In genomic region chr12:46145881-46146280, GRCh38 we compare ENCODE assay signal across 27 cellular contexts.
"Had no signal": no experiment of that assay in that cellular context is flagged by ENCODE, and none has a peak within 500 bp of the region (broad histone marks: within the 10 kb centered on the region; RNA-seq: fewer than 3 reads in every experiment).

No MANE protein-coding gene starts in this region.

- DNase-seq: naive B cell; naive thymus-derived CD8-positive, alpha-beta T cell; nephron progenitor cell; nucleus accumbens; ovary; posterior cingulate gyrus; psoas muscle; right cardiac atrium; right lobe of liver; sigmoid colon; small intestine; stimulated activated CD4-positive, alpha-beta T cell treated with anti-CD3 and anti-CD28 coated beads, Interleukin-15, amount 100 ng/mL, for 24 hours; stimulated activated CD4-positive, alpha-beta T cell treated with anti-CD3 and anti-CD28 coated beads, Interleukin-2, amount 100 ng/mL, for 24 hours; stimulated activated CD4-positive, alpha-beta T cell treated with anti-CD3 and anti-CD28 coated beads, Interleukin-2, amount 100 ng/mL, for 48 hours; stimulated activated CD4-positive, alpha-beta T cell treated with anti-CD3 and anti-CD28 coated beads, Interleukin-4, amount 100 ng/mL, for 24 hours; stimulated activated naive CD4-positive, alpha-beta T cell; stimulated activated naive CD8-positive, alpha-beta T cell treated with anti-CD3 and anti-CD28 coated beads, Interleukin-15, amount 100 ng/mL, for 72 hours; stimulated activated naive CD8-positive, alpha-beta T cell treated with anti-CD3 and anti-CD28 coated beads, Interleukin-15, Interleukin-2, amounts not matched to agents 100 U/mL and 50 U/mL, for 24 hours; thyroid gland; upper lobe of right lung; uterus had no signal

- H3K27ac ChIP-seq: neutrophil, ovary, parathyroid adenoma, psoas muscle, right lobe of liver, sigmoid colon, thoracic aorta, thyroid gland, tibial nerve, upper lobe of right lung, uterus had no signal

- H2AFZ ChIP-seq: parathyroid adenoma had no signal

- H3K4me1 ChIP-seq: parathyroid adenoma, psoas muscle, right lobe of liver, sigmoid colon, thyroid gland, upper lobe of right lung, uterus had no signal

- ATAC-seq: naive thymus-derived CD8-positive, alpha-beta T cell; natural killer cell treated with Interleukin-12 subunit alpha and Interleukin-12 subunit beta and Interleukin-15 and Interleukin-18, amount 100 ng/mL, for 72 hours; psoas muscle; right cardiac atrium; right lobe of liver; stimulated activated effector memory CD8-positive, alpha-beta T cell treated with anti-CD3 and anti-CD28 coated beads, Interleukin-12 subunit alpha, Interleukin-12 subunit beta, amount 100 ng/mL, for 72 hours; stimulated activated naive CD8-positive, alpha-beta T cell treated with anti-CD3 and anti-CD28 coated beads, Interleukin-15, amount 100 ng/mL, for 72 hours; stimulated activated naive CD8-positive, alpha-beta T cell treated with anti-CD3 and anti-CD28 coated beads, Interleukin-15, Interleukin-2, amounts not matched to agents 100 U/mL and 50 U/mL, for 24 hours; upper lobe of right lung had no signal

- H3K9me3 ChIP-seq: neutrophil, ovary, psoas muscle, right lobe of liver, sigmoid colon, thoracic aorta, thyroid gland, tibial nerve, upper lobe of right lung, uterus had no signal

- H3K36me3 ChIP-seq: neutrophil, ovary, right lobe of liver, sigmoid colon, thoracic aorta, thyroid gland, tibial nerve, upper lobe of right lung, uterus had no signal

- H3K9ac ChIP-seq: parathyroid adenoma had no signal

- H3K79me2 ChIP-seq: parathyroid adenoma had no signal

- H3K27me3 ChIP-seq: neutrophil, ovary, right lobe of liver, sigmoid colon, thyroid gland, tibial nerve, uterus had no signal

- H3K4me3 ChIP-seq: ovary, psoas muscle, right lobe of liver, sigmoid colon, thoracic aorta, thyroid gland, tibial nerve, upper lobe of right lung, uterus had no signal
